ENCODE assay signal across 17 cellular contexts in genomic region chr7:697259-697615, GRCh38. TPM values are rescaled to one million over a fixed set of nuclear protein-coding genes. Genes with fewer than 3 reads are reported as not detected.
DNase-seq lines count a peak whose midpoint lies in the region; ATAC-seq and TF ChIP-seq lines count a peak whose summit lies in the region.
"Had no signal": no experiment of that assay in that cellular context is flagged by ENCODE, and none has a peak within 500 bp of the region (broad histone marks: within the 10 kb centered on the region; RNA-seq: fewer than 3 reads in every experiment).

No MANE protein-coding gene starts in this region.

- H3K36me3 Mint-ChIP-seq in effector memory CD8-positive, alpha-beta T cell (ENCODE audit: insufficient read depth): no peaks in the 10 kb centered on the region
- peaks cover 22% of the 10 kb centered on the region for H3K36me3 Mint-ChIP-seq in progenitor cell of endocrine pancreas (ENCODE audit: insufficient read depth)

- H3K36me3 ChIP-seq in lower lobe of right lung: no peaks in the 10 kb centered on the region
- H3K36me3 ChIP-seq in spleen: peaks cover 0 to 24% (median 0%) of the 10 kb centered on the region in 6 donors
- H3K36me3 ChIP-seq: BE2C had no signal

- H3K4me1 Mint-ChIP-seq in effector memory CD8-positive, alpha-beta T cell (ENCODE audit: low read depth in 2 of 2): no peaks in the 10 kb centered on the region
- no peaks in the 10 kb centered on the region for H3K4me1 Mint-ChIP-seq in progenitor cell of endocrine pancreas (ENCODE audit: low read depth)

- peak overlapping the region; percentile 1; the same call in 1 of the 2 replicates for H3K27ac ChIP-seq in RWPE1
- peak overlapping the region; percentile 36 for H3K27ac ChIP-seq in lower lobe of right lung
- peak overlapping the region in 7 of 8 donors; percentile 23 to 84 (median 77) for H3K27ac ChIP-seq in spleen

- no peak for ATAC-seq in lower lobe of right lung
- no peak for ATAC-seq in effector memory CD8-positive, alpha-beta T cell (replicated peaks)
- ATAC-seq: CD8-positive, alpha-beta T cell; PC-3 had no signal

- H3K4me3 Mint-ChIP-seq in effector memory CD8-positive, alpha-beta T cell: no peak overlapping the region
- H3K4me3 Mint-ChIP-seq in progenitor cell of endocrine pancreas (ENCODE audit: low read depth): no peak overlapping the region
- H3K4me3 Mint-ChIP-seq: CD8-positive, alpha-beta T cell had no signal

- intact Hi-C loops in lower lobe of right lung (cut with DNase I) (no loop called here), spleen (cut with DNase I; ENCODE audit: low total_unique reads) (no loop called here)

- CTCF ChIA-PET in RWPE1 (lab: Yijun Ruan, JAX): no interaction called here

- TF ChIP-seq CTCF in RWPE1 (conservative IDR thresholded peaks at IDR 0.05; ENCODE audit: low read depth) (no peak), lower lobe of right lung (IDR thresholded peaks at IDR 0.05) (no peak), spleen (IDR thresholded peaks at IDR 0.05 in 8 of 11, conservative IDR thresholded peaks at IDR 0.05 in 3 of 11) (no peak), progenitor cell of endocrine pancreas (IDR thresholded peaks at IDR 0.05; ENCODE audit: unreplicated experiment) (no peak)

- no peaks in the 10 kb centered on the region for H3K27me3 Mint-ChIP-seq in effector memory CD8-positive, alpha-beta T cell
- no peaks in the 10 kb centered on the region for H3K27me3 Mint-ChIP-seq in progenitor cell of endocrine pancreas

- H3K4me3 ChIP-seq in lower lobe of right lung: no peak overlapping the region
- no peak overlapping the region for H3K4me3 ChIP-seq in spleen

- WGBS in spleen, 5 donors: 75 to 94% (median 87%) methylated on average over 16 of the region's 16 CpGs

- TF ChIP-seq POLR2A in spleen (IDR thresholded peaks at IDR 0.05): no peak

- POLR2A ChIA-PET in RWPE1 (lab: Yijun Ruan, JAX; ENCODE audit: low non-redundant PET): no interaction called here

- DNase-seq in NCI-H82 (lab: John Stamatoyannopoulos, UW) (peak; percentile 55), RWPE1 (ENCODE audit: low spot score) (no peak), lower lobe of right lung (no peak), spleen (peak; percentile 64), progenitor cell of endocrine pancreas (ENCODE audit: low spot score, unreplicated experiment) (no peak)
- no peak for DNase-seq in effector memory CD8-positive, alpha-beta T cell
- DNase-seq in stimulated activated CD4-positive, alpha-beta T cell treated with anti-CD3 and anti-CD28 coated beads, Interleukin-2, amount 100 ng/mL, for 48 hours: no peak
- DNase-seq: BE2C; CD8-positive, alpha-beta T cell; DMS79 treated with DMSO at 0.1 percent for 48 hours; GDM1; MV-4-11; NCI-H1436; NCI-H2081 treated with DMSO at 0.1 percent for 48 hours; NCI-H2227 treated with DMSO at 0.1 percent for 48 hours; NCI-H524 treated with DMSO at 0.1 percent for 48 hours; PC-3 had no signal

- H3K9me3 ChIP-seq in lower lobe of right lung: no peaks in the 10 kb centered on the region
- peaks cover 0 to 9% (median 0%) of the 10 kb centered on the region in 8 donors for H3K9me3 ChIP-seq in spleen
- H3K9me3 ChIP-seq: BE2C had no signal

- no peak overlapping the region for H3K27ac Mint-ChIP-seq in effector memory CD8-positive, alpha-beta T cell
- H3K27ac Mint-ChIP-seq in progenitor cell of endocrine pancreas: no peak overlapping the region
- H3K27ac Mint-ChIP-seq: CD8-positive, alpha-beta T cell had no signal

- peaks cover 24% of the 10 kb centered on the region for H3K4me1 ChIP-seq in lower lobe of right lung
- H3K4me1 ChIP-seq in spleen: peaks cover 0 to 41% (median 21%) of the 10 kb centered on the region in 6 donors
- H3K4me1 ChIP-seq: BE2C had no signal

- no peaks in the 10 kb centered on the region for H3K9me3 Mint-ChIP-seq in effector memory CD8-positive, alpha-beta T cell
- H3K9me3 Mint-ChIP-seq in progenitor cell of endocrine pancreas (ENCODE audit: low read depth): no peaks in the 10 kb centered on the region
- H3K9me3 Mint-ChIP-seq: CD8-positive, alpha-beta T cell had no signal

- H3K27me3 ChIP-seq in lower lobe of right lung (ENCODE audit: low read depth): no peaks in the 10 kb centered on the region
- H3K27me3 ChIP-seq in spleen (replicated peaks in 1 of 7): no peaks in the 10 kb centered on the region
- H3K27me3 ChIP-seq: BE2C had no signal

RNA-seq across cellular contexts. Expression of gene DNAAF5, which starts 29.3 kb away (rescaled TPM):
- 22.4 TPM for total RNA-seq in lower lobe of right lung
- total RNA-seq in spleen: 10 to 100 TPM; 13.7 to 22.4 (median 21.2) TPM
- 1 to 10 TPM; 7.5 to 8.4 (median 7.7) TPM for polyA plus RNA-seq in spleen
- total RNA-seq in progenitor cell of endocrine pancreas: 46.7 and 51.0 TPM in 2 replicates

RNA-seq across cellular contexts. Expression of gene PRKAR1B, which starts 29.8 kb away (rescaled TPM):
- 16.8 TPM for total RNA-seq in lower lobe of right lung
- total RNA-seq in spleen: 10 to 100 TPM; 20.8 to 39.5 (median 23.8) TPM
- 10 to 100 TPM in 2 of 3 donors, 1 to 10 TPM in 1; 9.9 to 30.2 (median 13.9) TPM for polyA plus RNA-seq in spleen
- 51.6 and 54.2 TPM in 2 replicates for total RNA-seq in progenitor cell of endocrine pancreas

Comparison
In these comparisons a context has a peak if more than half of its experiments do, and no peak if none do; other contexts are left out.
1. DNase-seq: peak in NCI-H82 (single experiment) and spleen (single experiment); none in RWPE1 (single experiment), lower lobe of right lung (single experiment), effector memory CD8-positive, alpha-beta T cell (0 of 3), progenitor cell of endocrine pancreas (single experiment) and stimulated activated CD4-positive, alpha-beta T cell treated with anti-CD3 and anti-CD28 coated beads, Interleukin-2, amount 100 ng/mL, for 48 hours (0 of 2).
2. H3K27ac ChIP-seq: peak in every context shown above with its lines; median percentile 77 in spleen; 36 in lower lobe of right lung; 1 in RWPE1.